Comparison of ENCODE assay signal across 1 cellular context in the genomic region with DNA sequence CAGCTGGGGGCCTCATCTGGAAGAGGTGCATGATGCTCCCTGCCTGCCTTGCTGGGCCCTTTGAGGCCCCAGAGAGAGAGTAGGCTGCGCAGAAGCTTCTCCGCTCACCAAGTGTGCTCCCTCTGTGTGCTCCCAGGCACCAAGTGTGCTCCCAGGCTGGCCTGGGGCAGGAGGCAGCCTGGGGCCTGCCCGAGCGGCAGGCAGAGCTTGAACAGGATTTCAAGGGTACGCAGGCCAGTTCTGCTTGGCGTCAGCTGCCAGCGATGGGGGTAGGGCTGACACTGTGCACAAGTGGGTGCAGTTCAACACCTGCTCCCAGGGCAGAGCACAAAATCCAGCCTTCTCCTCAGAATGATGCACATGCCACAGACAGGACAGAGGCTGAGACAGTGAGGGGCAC.
TF ChIP-seq lines count a peak whose summit lies in the region.

No MANE protein-coding gene starts in this region.

TF ChIP-seq in H1, 55 proteins besides CTCF, POLR2A, EP300 and RAD21 (continued from another document):
- no peak for TF ChIP-seq MAFK (IDR thresholded peaks at IDR 0.05; ENCODE audit: low read depth, low read length)
- no peak for TF ChIP-seq NRF1 (IDR thresholded peaks at IDR 0.05; ENCODE audit: low read depth, low read length)
- TF ChIP-seq GABPA (IDR thresholded peaks at IDR 0.05; ENCODE audit: borderline replicate concordance, insufficient read depth, low read length): no peak
- TF ChIP-seq RBBP5 (IDR thresholded peaks at IDR 0.05; ENCODE audit: borderline replicate concordance, low read depth, low read length): no peak
- TF ChIP-seq CHD1 (IDR thresholded peaks at IDR 0.05; ENCODE audit: low read depth, low read length): no peak
- no peak for TF ChIP-seq TBP (IDR thresholded peaks at IDR 0.05; ENCODE audit: low read depth, low read length)
- no peak for TF ChIP-seq SUZ12 (IDR thresholded peaks at IDR 0.05; ENCODE audit: low read length)
- no peak for TF ChIP-seq HDAC2 (IDR thresholded peaks at IDR 0.05; ENCODE audit: borderline replicate concordance in 1 of 2, low read depth in 2 of 2, low read length in 2 of 2)
- no peak for TF ChIP-seq SRF (IDR thresholded peaks at IDR 0.05; ENCODE audit: low read depth, low read length)
- no peak for TF ChIP-seq RXRA (IDR thresholded peaks at IDR 0.05; ENCODE audit: insufficient read depth, low read depth, low read length)
- TF ChIP-seq KDM4A (IDR thresholded peaks at IDR 0.05; ENCODE audit: low read depth, low read length, severe bottlenecking): no peak
- TF ChIP-seq SP1 (IDR thresholded peaks at IDR 0.05; ENCODE audit: low read depth, low read length): no peak
- no peak for TF ChIP-seq GTF2F1 (IDR thresholded peaks at IDR 0.05; ENCODE audit: borderline replicate concordance, low read depth, low read length)
